In the genomic region with DNA sequence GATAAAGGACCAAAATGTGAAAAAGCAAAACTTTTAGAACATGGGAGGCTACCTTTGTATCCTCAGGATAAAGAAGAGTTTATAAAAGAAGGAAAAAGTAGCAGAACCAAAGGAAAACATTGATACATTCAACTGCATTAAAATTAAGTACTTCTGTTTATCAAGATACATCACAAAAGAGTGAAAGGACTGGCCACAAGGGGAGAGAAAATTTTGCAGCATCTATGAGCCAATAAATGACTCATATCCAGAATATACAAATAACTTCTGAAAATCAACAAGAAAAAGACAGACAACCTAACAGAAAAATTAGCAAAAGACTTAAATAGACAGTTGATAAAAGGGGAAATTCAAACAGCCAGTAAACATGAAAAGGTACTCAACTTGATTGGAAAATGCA, we compare ENCODE assay signal across 16 cellular contexts.
DNase-seq lines count a peak whose midpoint lies in the region; ATAC-seq and TF ChIP-seq lines count a peak whose summit lies in the region.
"Had no signal": no experiment of that assay in that cellular context is flagged by ENCODE, and none has a peak within 500 bp of the region (broad histone marks: within the 10 kb centered on the region; RNA-seq: fewer than 3 reads in every experiment).

No MANE protein-coding gene starts in this region.

- H3K9me3 Mint-ChIP-seq in HFFc6 = no peaks in the 10 kb centered on the region
- H3K9me3 Mint-ChIP-seq: CD4-positive, alpha-beta T cell; GM23338 had no signal

- TF ChIP-seq CTCF in AG09309 (IDR thresholded peaks at IDR 0.05; ENCODE audit: control insufficient read depth, insufficient read depth, low read depth, low read length, missing control alignments) = peak; percentile 1
- 0 out of 2 replicates have a peak, but pooled peaks have one; percentile 19 for TF ChIP-seq CTCF in HFFc6 (IDR thresholded peaks at IDR 0.05)
- TF ChIP-seq CTCF in choroid plexus epithelial cell (conservative IDR thresholded peaks at IDR 0.05; ENCODE audit: low read depth, low read length) = no peak

- in situ Hi-C loops in G401 (cut with HindIII; ENCODE audit: low sequenced_read_pairs) = no loop called here

- peaks cover 3% of the 10 kb centered on the region; the same call in 1 of the 2 replicates for H3K27me3 Mint-ChIP-seq in HFFc6 (ENCODE audit: insufficient read depth)
- H3K27me3 Mint-ChIP-seq: CD4-positive, alpha-beta T cell had no signal

- CTCF ChIA-PET in HEK293T (lab: Yijun Ruan, JAX) = no interaction called here

- H3K27ac Mint-ChIP-seq in HFFc6 = no peak overlapping the region
- H3K27ac Mint-ChIP-seq: CD4-positive, alpha-beta T cell; GM23338 had no signal

- H3K4me3 ChIP-seq in AG09309 (ENCODE audit: control insufficient read depth, low read depth, low read length) (no peak overlapping the region), choroid plexus epithelial cell (ENCODE audit: low read depth, low read length) (no peak overlapping the region)
- H3K4me3 ChIP-seq: GM23338 had no signal

- POLR2A ChIA-PET in HEK293T (lab: Yijun Ruan, JAX) = no interaction called here

- H3K36me3 Mint-ChIP-seq in HFFc6 (ENCODE audit: low read depth) = no peaks in the 10 kb centered on the region

- H3K4me3 Mint-ChIP-seq in HFFc6 = no peak overlapping the region
- H3K4me3 Mint-ChIP-seq: CD4-positive, alpha-beta T cell; GM23338 had no signal

- H3K4me1 Mint-ChIP-seq in HFFc6 (ENCODE audit: low read depth) = no peaks in the 10 kb centered on the region
- H3K4me1 Mint-ChIP-seq: GM23338 had no signal

- no peak for ATAC-seq in HG02981 (IDR thresholded peaks at IDR 0.05; ENCODE audit: unreplicated experiment)
- ATAC-seq: GM23338, HCT116 had no signal

- DNase-seq in AG09309 (ENCODE audit: low read depth) (no peak), HFFc6 (no peak), choroid plexus epithelial cell (ENCODE audit: low read depth) (peak; percentile 7), fibroblast of peridontal ligament (ENCODE audit: extremely low read depth) (peak; percentile 4), HEK293T (ENCODE audit: extremely low spot score) (no peak), G401 (ENCODE audit: low spot score) (no peak), NCI-H446 (lab: John Stamatoyannopoulos, UW) (no peak)
- DNase-seq: 8988T; BE2C; C1 segment of cervical spinal cord; Caco-2; CD4-positive, alpha-beta T cell; GF-D8 had no signal

TF ChIP-seq in HEK293T, 16 proteins besides CTCF, POLR2A, EP300 and RAD21:
- no peak for TF ChIP-seq TARDBP (IDR thresholded peaks at IDR 0.05)
- no peak for TF ChIP-seq ARNT (IDR thresholded peaks at IDR 0.05)
- TF ChIP-seq FOXA1 (IDR thresholded peaks at IDR 0.05) = no peak
- no peak for TF ChIP-seq CTBP1 (IDR thresholded peaks at IDR 0.05; ENCODE audit: borderline replicate concordance)
- no peak for TF ChIP-seq PKNOX1 (IDR thresholded peaks at IDR 0.05)
- TF ChIP-seq SP1 (IDR thresholded peaks at IDR 0.05) = no peak
- TF ChIP-seq LEF1 (IDR thresholded peaks at IDR 0.05; ENCODE audit: borderline replicate concordance) = no peak
- no peak for TF ChIP-seq HDGF (IDR thresholded peaks at IDR 0.05; ENCODE audit: borderline replicate concordance)
- TF ChIP-seq ZNF384 (IDR thresholded peaks at IDR 0.05) = no peak
TF ChIP-seq in HEK293T: peak in this region for 0.

Comparison
In these comparisons a context has a peak if more than half of its experiments do, and no peak if none do; other contexts are left out.
1. DNase-seq: peak in choroid plexus epithelial cell (single experiment) and fibroblast of peridontal ligament (single experiment); none in AG09309 (single experiment), HFFc6 (single experiment), HEK293T (single experiment), G401 (single experiment) and NCI-H446 (0 of 2).